Comparison of ENCODE assay signal across 30 cellular contexts in the genomic region with DNA sequence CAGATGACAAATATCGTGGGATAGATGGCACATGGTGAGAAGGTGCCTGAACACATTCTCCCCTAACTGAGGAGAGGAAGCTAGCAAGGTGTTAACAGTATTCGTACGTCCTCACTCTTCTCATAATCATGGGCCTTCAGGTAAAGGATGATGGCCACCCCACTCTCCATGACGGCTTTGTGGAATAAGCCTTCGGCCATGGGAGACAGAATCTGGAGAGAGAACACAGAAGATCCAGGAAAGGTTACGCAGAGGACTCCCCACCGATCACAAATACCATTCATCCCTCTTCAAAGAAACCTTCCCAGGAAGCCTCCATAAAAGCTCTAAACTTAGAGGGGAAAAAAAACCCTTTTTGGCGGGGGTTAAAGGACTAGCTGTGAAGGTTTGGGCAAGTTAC.
"Had no signal": no experiment of that assay in that cellular context is flagged by ENCODE, and none has a peak within 500 bp of the region (broad histone marks: within the 10 kb centered on the region; RNA-seq: fewer than 3 reads in every experiment).

No MANE protein-coding gene starts in this region.

- H3K36me3 ChIP-seq: ascending aorta, breast epithelium, cardiac muscle cell, esophagus squamous epithelium, gastroesophageal sphincter, WERI-Rb-1 had no signal

- H3K9me3 ChIP-seq: ascending aorta, breast epithelium, esophagus squamous epithelium, gastroesophageal sphincter had no signal

- ATAC-seq: activated CD4-positive, CD25-positive, alpha-beta regulatory T cell treated with anti-CD3 and anti-CD28 coated beads, Interleukin-2, amount 50 U/mL, for 24 hours; activated CD8-positive, alpha-beta T cell treated with anti-CD3 and anti-CD28 coated beads for 36 hours; activated naive CD4-positive, alpha-beta T cell treated with anti-CD3 and anti-CD28 coated beads, Interleukin-2, amount 50 U/mL, for 72 hours; activated T-cell treated with anti-CD3 and anti-CD28 coated beads, Interleukin-2, amount 50 U/mL, for 72 hours; effector memory CD8-positive, alpha-beta T cell; gastroesophageal sphincter; T-helper 17 cell had no signal

- DNase-seq: activated B cell treated with CpG ODN at 0.5 μM for 24 hours; activated CD4-positive, alpha-beta T cell treated with anti-CD3 and anti-CD28 coated beads for 48 hours; activated CD4-positive, alpha-beta T cell treated with anti-CD3 and anti-CD28 coated beads, Interleukin-2, amount 50 U/mL, for 1 hour; activated CD4-positive, alpha-beta T cell treated with anti-CD3 and anti-CD28 coated beads, Interleukin-2, amount 50 U/mL, for 48 hours; activated CD8-positive, alpha-beta memory T cell treated with anti-CD3 and anti-CD28 coated beads, Interleukin-2, amount 50 U/mL, for 48 hours; activated CD8-positive, alpha-beta T cell treated with anti-CD3 and anti-CD28 coated beads for 36 hours; activated gamma-delta T cell; activated naive CD4-positive, alpha-beta T cell; activated naive CD4-positive, alpha-beta T cell treated with anti-CD3 and anti-CD28 coated beads, Interleukin-2, amount 10 ng/mL, durations not matched to agents 7 days and 5 days; activated naive CD8-positive, alpha-beta T cell treated with anti-CD3 and anti-CD28 coated beads, Interleukin-2, amount 10 ng/mL, durations not matched to agents 7 days and 5 days; activated T-cell treated with anti-CD3 and anti-CD28 coated beads for 4 hours; activated T-cell treated with anti-CD3 and anti-CD28 coated beads, Interleukin-2, amount 50 U/mL, for 24 hours; activated T-cell treated with anti-CD3 and anti-CD28 coated beads, Interleukin-2, amount 50 U/mL, for 72 hours; dorsolateral prefrontal cortex; effector CD4-positive, alpha-beta T cell; effector memory CD8-positive, alpha-beta T cell; erythroblast; esophagus squamous epithelium; foreskin melanocyte; T-helper 1 cell; T-helper 17 cell; T1000; WERI-Rb-1 had no signal

- H3K4me3 ChIP-seq: ascending aorta, breast epithelium, cardiac muscle cell, coronary artery, dorsolateral prefrontal cortex, esophagus squamous epithelium, gastroesophageal sphincter had no signal

- H3K27ac ChIP-seq: ascending aorta, breast epithelium, cardiac muscle cell, coronary artery, dorsolateral prefrontal cortex, esophagus squamous epithelium, gastroesophageal sphincter, WERI-Rb-1 had no signal

- H3K27me3 ChIP-seq: ascending aorta, breast epithelium, dorsolateral prefrontal cortex had no signal

- H3K4me1 ChIP-seq: ascending aorta, breast epithelium, esophagus squamous epithelium, gastroesophageal sphincter had no signal
